Comparison of ENCODE assay signal across 8 cellular contexts in the genomic region with DNA sequence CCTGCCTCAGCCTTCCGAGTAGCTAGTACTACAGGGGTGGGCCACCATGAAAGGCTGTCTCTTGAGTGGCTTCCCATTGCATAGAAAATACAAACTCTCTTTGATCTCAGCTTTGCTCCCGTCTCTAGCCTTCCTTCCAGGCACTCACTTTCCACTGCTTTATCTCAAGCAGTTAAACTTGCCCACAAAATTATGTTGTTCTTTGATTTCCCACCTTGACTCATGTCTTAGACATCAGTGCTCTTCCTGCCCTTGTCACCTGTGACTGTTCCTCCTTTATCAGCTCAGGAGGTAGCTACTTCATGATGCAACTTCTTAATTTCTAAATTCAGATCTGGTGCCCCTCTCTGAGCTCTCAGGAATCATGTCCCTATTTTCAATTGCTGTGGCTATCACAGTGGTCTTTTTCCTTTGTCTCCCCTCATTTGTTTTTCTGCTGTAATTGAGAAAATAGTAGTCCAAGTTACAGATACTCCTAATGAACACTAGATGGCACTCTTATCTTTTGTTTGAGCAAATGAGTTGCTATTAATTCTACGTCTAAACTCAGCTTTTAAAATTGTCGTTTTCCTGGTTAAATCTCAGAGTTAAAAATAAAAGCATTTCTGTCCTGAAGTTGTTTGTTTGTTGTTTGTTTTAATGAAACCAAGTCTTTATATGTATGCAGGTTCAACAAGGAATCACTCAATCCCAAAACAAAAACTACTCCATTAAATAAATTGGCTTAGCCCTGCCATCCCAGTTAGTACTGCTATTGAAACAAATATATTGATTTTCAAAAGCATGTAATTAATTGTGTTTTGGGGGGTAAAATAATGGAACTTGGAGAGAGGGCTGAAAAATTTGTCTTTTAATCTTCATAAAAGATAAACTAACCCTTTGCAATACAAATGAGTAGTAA. TPM values are rescaled to one million over a fixed set of nuclear protein-coding genes. Genes with fewer than 3 reads are reported as not detected.
DNase-seq lines count a peak whose midpoint lies in the region; ATAC-seq and TF ChIP-seq lines count a peak whose summit lies in the region.

No MANE protein-coding gene starts in this region.

- H4K20me1 ChIP-seq in DND-41 (ENCODE audit: insufficient read depth, low read length): no peaks in the 10 kb centered on the region
- no peaks in the 10 kb centered on the region for H4K20me1 ChIP-seq in OCI-LY1 (ENCODE audit: insufficient read depth, low read length)

- no peaks in the 10 kb centered on the region for H3K9me3 Mint-ChIP-seq in neural crest cell

- H3F3A ChIP-seq in OCI-LY1 (ENCODE audit: insufficient read depth, low read length): no peaks in the 10 kb centered on the region

- no peak overlapping the region for H3K9ac ChIP-seq in DND-41 (ENCODE audit: low read depth, low read length)
- no peak overlapping the region for H3K9ac ChIP-seq in OCI-LY1 (ENCODE audit: low read length)
- no peak overlapping the region for H3K9ac ChIP-seq in endocrine pancreas (ENCODE audit: control insufficient read depth, insufficient read depth, low read length)

- no peaks in the 10 kb centered on the region for H3K4me1 ChIP-seq in DND-41 (ENCODE audit: insufficient read depth, low read length)
- no peaks in the 10 kb centered on the region for H3K4me1 ChIP-seq in OCI-LY1 (ENCODE audit: insufficient read depth, low read length, severe bottlenecking)
- no peaks in the 10 kb centered on the region for H3K4me1 ChIP-seq in endocrine pancreas (ENCODE audit: control insufficient read depth, insufficient read depth, low read length)

- H3K27me3 ChIP-seq in DND-41 (ENCODE audit: insufficient read depth, low read length, poor library complexity) (no peaks in the 10 kb centered on the region), OCI-LY1 (ENCODE audit: insufficient read depth, low read length) (no peaks in the 10 kb centered on the region), endocrine pancreas (ENCODE audit: control insufficient read depth, insufficient read depth, low read length) (no peaks in the 10 kb centered on the region)

- no peaks in the 10 kb centered on the region for H3K27me3 Mint-ChIP-seq in neural crest cell (ENCODE audit: low read depth)

- H3K36me3 Mint-ChIP-seq in neural crest cell (ENCODE audit: low read depth): no peaks in the 10 kb centered on the region

- no peak overlapping the region for H3K4me2 ChIP-seq in DND-41 (ENCODE audit: insufficient read depth, low read length)
- no peak overlapping the region for H3K4me2 ChIP-seq in OCI-LY1 (ENCODE audit: low read length)

- no peak overlapping the region for H3K4me3 Mint-ChIP-seq in neural crest cell

- DNase-seq in DND-41 (no peak), neural crest cell (ENCODE audit: low read depth, low spot score) (no peak), UCSD-AML1 (lab: John Stamatoyannopoulos, UW; ENCODE audit: unreplicated experiment) (no peak), COLO668 (lab: John Stamatoyannopoulos, UW; ENCODE audit: unreplicated experiment) (no peak)

- H3K79me2 ChIP-seq in DND-41 (ENCODE audit: insufficient read depth, low read length): no peaks in the 10 kb centered on the region
- no peaks in the 10 kb centered on the region for H3K79me2 ChIP-seq in OCI-LY1 (ENCODE audit: insufficient read depth, low read length)

- TF ChIP-seq CTCF in DND-41 (IDR thresholded peaks at IDR 0.05; ENCODE audit: borderline replicate concordance, extremely low read depth, low read length, poor library complexity, severe bottlenecking): peak; percentile 88
- peak; percentile 82 for TF ChIP-seq CTCF in OCI-LY1 (IDR thresholded peaks at IDR 0.05; ENCODE audit: low read length)
- TF ChIP-seq CTCF in neural crest cell (conservative IDR thresholded peaks at IDR 0.05): peak; percentile 92

- H3K4me3 ChIP-seq in DND-41 (ENCODE audit: low read depth in 1 of 2, low read length in 2 of 2) (no peak overlapping the region), OCI-LY1 (ENCODE audit: low read depth, low read length, poor library complexity, severe bottlenecking) (no peak overlapping the region), endocrine pancreas (ENCODE audit: control insufficient read depth, insufficient read depth, low read length) (peak overlapping the region; percentile 43)

- H3K36me3 ChIP-seq in DND-41 (ENCODE audit: insufficient read depth, low read length) (no peaks in the 10 kb centered on the region), OCI-LY1 (ENCODE audit: insufficient read depth, low read length) (no peaks in the 10 kb centered on the region), endocrine pancreas (ENCODE audit: control insufficient read depth, insufficient read depth, low read length) (no peaks in the 10 kb centered on the region)

- no peak overlapping the region for H3K27ac Mint-ChIP-seq in neural crest cell (ENCODE audit: unreplicated experiment)

- ATAC-seq in DND-41 (ENCODE audit: insufficient read depth, low read depth) (peak; percentile 64; the same call in 2 of the 3 replicates), HG03378 (IDR thresholded peaks at IDR 0.05; ENCODE audit: unreplicated experiment) (peak; percentile 58), GM21526 (IDR thresholded peaks at IDR 0.05; ENCODE audit: low FRiP score, unreplicated experiment) (no peak)

- H3K9me2 ChIP-seq in OCI-LY1 (ENCODE audit: low read depth, low read length): no peaks in the 10 kb centered on the region

- no peak overlapping the region for H2AFZ ChIP-seq in DND-41 (ENCODE audit: low read depth, low read length)
- H2AFZ ChIP-seq in OCI-LY1 (ENCODE audit: low read length): no peak overlapping the region

- H3K9me3 ChIP-seq in DND-41 (ENCODE audit: insufficient read depth, low read length, severe bottlenecking) (no peaks in the 10 kb centered on the region), OCI-LY1 (ENCODE audit: low read length) (no peaks in the 10 kb centered on the region), endocrine pancreas (ENCODE audit: control insufficient read depth, low read length) (no peaks in the 10 kb centered on the region)

- H3K27ac ChIP-seq in DND-41 (ENCODE audit: low read length): no peak overlapping the region
- H3K27ac ChIP-seq in OCI-LY1 (ENCODE audit: low read depth, low read length, poor library complexity, severe bottlenecking): no peak overlapping the region

- H3K4me1 Mint-ChIP-seq in neural crest cell: peaks cover 15% of the 10 kb centered on the region

RNA-seq across cellular contexts. Expression of a gene that starts 46.9 kb away (rescaled TPM):
- 74.8 and 80.5 TPM in 2 replicates for total RNA-seq in neural crest cell
